Comparison of ENCODE assay signal across 2 cellular contexts in the genomic region with DNA sequence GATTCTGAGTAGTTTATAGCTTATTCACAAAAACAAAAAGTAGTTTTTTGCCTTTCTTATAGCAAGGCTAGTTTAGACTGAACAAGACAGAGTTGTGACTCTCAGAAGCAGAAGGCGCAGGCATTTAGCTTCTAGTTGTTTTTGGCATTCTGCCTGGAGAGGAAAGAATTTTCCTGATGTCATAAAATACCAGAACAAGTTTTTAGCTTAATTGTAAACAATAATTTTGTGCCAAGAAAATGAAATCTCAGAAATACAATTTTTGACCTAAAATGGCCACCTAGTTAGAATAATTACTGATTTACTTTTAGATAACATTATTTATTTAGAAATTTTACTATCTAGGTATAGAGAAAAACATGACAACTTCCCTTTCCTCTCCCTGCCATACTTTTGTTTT.
TF ChIP-seq lines count a peak whose summit lies in the region.

No MANE protein-coding gene starts in this region.

TF ChIP-seq in HCT116, 20 proteins besides CTCF, POLR2A, EP300 and RAD21 (continued from another document):
- peak; percentile 33 for TF ChIP-seq JUND (IDR thresholded peaks at IDR 0.05)

TF ChIP-seq in SK-N-SH, 30 proteins besides CTCF, POLR2A, EP300 and RAD21 (continued from another document):
- TF ChIP-seq, protein P1, sequence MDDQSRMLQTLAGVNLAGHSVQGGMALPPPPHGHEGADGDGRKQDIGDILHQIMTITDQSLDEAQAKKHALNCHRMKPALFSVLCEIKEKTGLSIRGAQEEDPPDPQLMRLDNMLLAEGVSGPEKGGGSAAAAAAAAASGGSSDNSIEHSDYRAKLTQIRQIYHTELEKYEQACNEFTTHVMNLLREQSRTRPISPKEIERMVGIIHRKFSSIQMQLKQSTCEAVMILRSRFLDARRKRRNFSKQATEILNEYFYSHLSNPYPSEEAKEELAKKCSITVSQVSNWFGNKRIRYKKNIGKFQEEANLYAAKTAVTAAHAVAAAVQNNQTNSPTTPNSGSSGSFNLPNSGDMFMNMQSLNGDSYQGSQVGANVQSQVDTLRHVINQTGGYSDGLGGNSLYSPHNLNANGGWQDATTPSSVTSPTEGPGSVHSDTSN (IDR thresholded peaks at IDR 0.05), result peak; percentile 38; the same call in 1 of the 2 replicates
- TF ChIP-seq FOXM1 (IDR thresholded peaks at IDR 0.05; ENCODE audit: low read depth), result no peak
- TF ChIP-seq GATA2 (CRISPR knock-in tag; IDR thresholded peaks at IDR 0.05), result no peak
- 0 out of 2 replicates have a peak, but pooled peaks have one; percentile 25 for TF ChIP-seq RCOR1 (IDR thresholded peaks at IDR 0.05; ENCODE audit: low read length)
- TF ChIP-seq, protein P2, sequence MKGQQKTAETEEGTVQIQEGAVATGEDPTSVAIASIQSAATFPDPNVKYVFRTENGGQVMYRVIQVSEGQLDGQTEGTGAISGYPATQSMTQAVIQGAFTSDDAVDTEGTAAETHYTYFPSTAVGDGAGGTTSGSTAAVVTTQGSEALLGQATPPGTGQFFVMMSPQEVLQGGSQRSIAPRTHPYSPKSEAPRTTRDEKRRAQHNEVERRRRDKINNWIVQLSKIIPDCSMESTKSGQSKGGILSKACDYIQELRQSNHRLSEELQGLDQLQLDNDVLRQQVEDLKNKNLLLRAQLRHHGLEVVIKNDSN (IDR thresholded peaks at IDR 0.05; ENCODE audit: borderline replicate concordance, low read depth), result no peak
- TF ChIP-seq NRF1 (IDR thresholded peaks at IDR 0.05; ENCODE audit: low read depth, low read length), result no peak
- TF ChIP-seq ELF1 (IDR thresholded peaks at IDR 0.05), result no peak
- TF ChIP-seq, protein P3, sequence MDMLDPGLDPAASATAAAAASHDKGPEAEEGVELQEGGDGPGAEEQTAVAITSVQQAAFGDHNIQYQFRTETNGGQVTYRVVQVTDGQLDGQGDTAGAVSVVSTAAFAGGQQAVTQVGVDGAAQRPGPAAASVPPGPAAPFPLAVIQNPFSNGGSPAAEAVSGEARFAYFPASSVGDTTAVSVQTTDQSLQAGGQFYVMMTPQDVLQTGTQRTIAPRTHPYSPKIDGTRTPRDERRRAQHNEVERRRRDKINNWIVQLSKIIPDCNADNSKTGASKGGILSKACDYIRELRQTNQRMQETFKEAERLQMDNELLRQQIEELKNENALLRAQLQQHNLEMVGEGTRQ (IDR thresholded peaks at IDR 0.05; ENCODE audit: borderline replicate concordance, low read depth, low read length), result no peak
- 0 out of 2 replicates have a peak, but pooled peaks have one; percentile 33 for TF ChIP-seq JUND (IDR thresholded peaks at IDR 0.05)
- TF ChIP-seq EZH2phosphoT487 (IDR thresholded peaks at IDR 0.05; ENCODE audit: borderline replicate concordance, low read depth), result no peak
- TF ChIP-seq TAF1 (IDR thresholded peaks at IDR 0.05; ENCODE audit: borderline replicate concordance, low read depth, low read length), result 0 out of 2 replicates have a peak, but pooled peaks have one; percentile 17
- no peak for TF ChIP-seq MEF2A (IDR thresholded peaks at IDR 0.05; ENCODE audit: borderline replicate concordance, low read depth)
- 0 out of 2 replicates have a peak, but pooled peaks have one; percentile 54 for TF ChIP-seq TEAD4 (IDR thresholded peaks at IDR 0.05; ENCODE audit: borderline replicate concordance, insufficient read depth)
- peak; percentile 37; the same call in 1 of the 2 replicates for TF ChIP-seq YY1 (IDR thresholded peaks at IDR 0.05; ENCODE audit: low read depth)
- TF ChIP-seq FOSL2 (IDR thresholded peaks at IDR 0.05; ENCODE audit: borderline replicate concordance, low read depth), result no peak; the same call in 1 of the 2 replicates
- TF ChIP-seq RXRA (IDR thresholded peaks at IDR 0.05; ENCODE audit: borderline replicate concordance, low read depth), result no peak
- TF ChIP-seq RFX5 (IDR thresholded peaks at IDR 0.05; ENCODE audit: low read length), result no peak
- peak; percentile 53; the same call in 1 of the 2 replicates for TF ChIP-seq TCF12 (IDR thresholded peaks at IDR 0.05)
- TF ChIP-seq, protein P4, sequence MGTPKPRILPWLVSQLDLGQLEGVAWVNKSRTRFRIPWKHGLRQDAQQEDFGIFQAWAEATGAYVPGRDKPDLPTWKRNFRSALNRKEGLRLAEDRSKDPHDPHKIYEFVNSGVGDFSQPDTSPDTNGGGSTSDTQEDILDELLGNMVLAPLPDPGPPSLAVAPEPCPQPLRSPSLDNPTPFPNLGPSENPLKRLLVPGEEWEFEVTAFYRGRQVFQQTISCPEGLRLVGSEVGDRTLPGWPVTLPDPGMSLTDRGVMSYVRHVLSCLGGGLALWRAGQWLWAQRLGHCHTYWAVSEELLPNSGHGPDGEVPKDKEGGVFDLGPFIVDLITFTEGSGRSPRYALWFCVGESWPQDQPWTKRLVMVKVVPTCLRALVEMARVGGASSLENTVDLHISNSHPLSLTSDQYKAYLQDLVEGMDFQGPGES (IDR thresholded peaks at IDR 0.05; ENCODE audit: low read depth, low read length), result no peak
- peak; percentile 92 for TF ChIP-seq NFIC (IDR thresholded peaks at IDR 0.05; ENCODE audit: borderline replicate concordance)
- TF ChIP-seq POLR2AphosphoS5 (IDR thresholded peaks at IDR 0.05; ENCODE audit: low read depth, low read length), result peak; percentile 55; the same call in 1 of the 2 replicates
- no peak for TF ChIP-seq SIN3A (IDR thresholded peaks at IDR 0.05; ENCODE audit: borderline replicate concordance, low read depth, low read length)
- TF ChIP-seq SMC3 (IDR thresholded peaks at IDR 0.05; ENCODE audit: low read depth, low read length), result no peak
- no peak for TF ChIP-seq GABPA (IDR thresholded peaks at IDR 0.05; ENCODE audit: low read depth)
- TF ChIP-seq FOXJ3 (CRISPR knock-in tag; IDR thresholded peaks at IDR 0.05), result no peak
- TF ChIP-seq, protein P5, sequence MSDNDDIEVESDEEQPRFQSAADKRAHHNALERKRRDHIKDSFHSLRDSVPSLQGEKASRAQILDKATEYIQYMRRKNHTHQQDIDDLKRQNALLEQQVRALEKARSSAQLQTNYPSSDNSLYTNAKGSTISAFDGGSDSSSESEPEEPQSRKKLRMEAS (IDR thresholded peaks at IDR 0.05; ENCODE audit: low read depth), result no peak
- TF ChIP-seq, protein P6, sequence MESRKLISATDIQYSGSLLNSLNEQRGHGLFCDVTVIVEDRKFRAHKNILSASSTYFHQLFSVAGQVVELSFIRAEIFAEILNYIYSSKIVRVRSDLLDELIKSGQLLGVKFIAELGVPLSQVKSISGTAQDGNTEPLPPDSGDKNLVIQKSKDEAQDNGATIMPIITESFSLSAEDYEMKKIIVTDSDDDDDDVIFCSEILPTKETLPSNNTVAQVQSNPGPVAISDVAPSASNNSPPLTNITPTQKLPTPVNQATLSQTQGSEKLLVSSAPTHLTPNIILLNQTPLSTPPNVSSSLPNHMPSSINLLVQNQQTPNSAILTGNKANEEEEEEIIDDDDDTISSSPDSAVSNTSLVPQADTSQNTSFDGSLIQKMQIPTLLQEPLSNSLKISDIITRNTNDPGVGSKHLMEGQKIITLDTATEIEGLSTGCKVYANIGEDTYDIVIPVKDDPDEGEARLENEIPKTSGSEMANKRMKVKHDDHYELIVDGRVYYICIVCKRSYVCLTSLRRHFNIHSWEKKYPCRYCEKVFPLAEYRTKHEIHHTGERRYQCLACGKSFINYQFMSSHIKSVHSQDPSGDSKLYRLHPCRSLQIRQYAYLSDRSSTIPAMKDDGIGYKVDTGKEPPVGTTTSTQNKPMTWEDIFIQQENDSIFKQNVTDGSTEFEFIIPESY (IDR thresholded peaks at IDR 0.05; ENCODE audit: borderline replicate concordance, low read depth), result no peak
- TF ChIP-seq, protein P7, sequence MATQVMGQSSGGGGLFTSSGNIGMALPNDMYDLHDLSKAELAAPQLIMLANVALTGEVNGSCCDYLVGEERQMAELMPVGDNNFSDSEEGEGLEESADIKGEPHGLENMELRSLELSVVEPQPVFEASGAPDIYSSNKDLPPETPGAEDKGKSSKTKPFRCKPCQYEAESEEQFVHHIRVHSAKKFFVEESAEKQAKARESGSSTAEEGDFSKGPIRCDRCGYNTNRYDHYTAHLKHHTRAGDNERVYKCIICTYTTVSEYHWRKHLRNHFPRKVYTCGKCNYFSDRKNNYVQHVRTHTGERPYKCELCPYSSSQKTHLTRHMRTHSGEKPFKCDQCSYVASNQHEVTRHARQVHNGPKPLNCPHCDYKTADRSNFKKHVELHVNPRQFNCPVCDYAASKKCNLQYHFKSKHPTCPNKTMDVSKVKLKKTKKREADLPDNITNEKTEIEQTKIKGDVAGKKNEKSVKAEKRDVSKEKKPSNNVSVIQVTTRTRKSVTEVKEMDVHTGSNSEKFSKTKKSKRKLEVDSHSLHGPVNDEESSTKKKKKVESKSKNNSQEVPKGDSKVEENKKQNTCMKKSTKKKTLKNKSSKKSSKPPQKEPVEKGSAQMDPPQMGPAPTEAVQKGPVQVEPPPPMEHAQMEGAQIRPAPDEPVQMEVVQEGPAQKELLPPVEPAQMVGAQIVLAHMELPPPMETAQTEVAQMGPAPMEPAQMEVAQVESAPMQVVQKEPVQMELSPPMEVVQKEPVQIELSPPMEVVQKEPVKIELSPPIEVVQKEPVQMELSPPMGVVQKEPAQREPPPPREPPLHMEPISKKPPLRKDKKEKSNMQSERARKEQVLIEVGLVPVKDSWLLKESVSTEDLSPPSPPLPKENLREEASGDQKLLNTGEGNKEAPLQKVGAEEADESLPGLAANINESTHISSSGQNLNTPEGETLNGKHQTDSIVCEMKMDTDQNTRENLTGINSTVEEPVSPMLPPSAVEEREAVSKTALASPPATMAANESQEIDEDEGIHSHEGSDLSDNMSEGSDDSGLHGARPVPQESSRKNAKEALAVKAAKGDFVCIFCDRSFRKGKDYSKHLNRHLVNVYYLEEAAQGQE (IDR thresholded peaks at IDR 0.05; ENCODE audit: low read depth, low read length), result no peak
